Comparison of ENCODE assay signal across 26 cellular contexts in the genomic region with DNA sequence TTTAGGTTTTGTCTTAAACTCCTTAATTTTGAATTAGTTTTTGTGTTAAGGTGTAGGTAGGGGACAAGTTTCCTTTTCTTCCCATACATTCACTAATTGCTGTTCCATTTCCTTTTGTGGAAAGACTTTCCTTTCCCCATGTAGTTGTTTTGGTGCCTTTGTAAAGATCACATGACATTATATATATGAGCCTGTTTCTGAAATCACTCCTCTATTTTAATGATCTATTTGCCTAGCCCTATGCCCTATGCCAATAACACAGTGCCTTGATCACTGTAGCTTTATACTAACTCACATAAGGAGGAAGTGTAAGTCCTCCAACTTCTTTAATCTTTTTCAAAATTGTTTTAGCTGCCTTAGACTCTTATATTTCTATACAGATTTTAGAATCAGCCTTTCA.
DNase-seq lines count a peak whose midpoint lies in the region; ATAC-seq, FAIRE-seq and TF ChIP-seq lines count a peak whose summit lies in the region.
"Had no signal": no experiment of that assay in that cellular context is flagged by ENCODE, and none has a peak within 500 bp of the region (broad histone marks: within the 10 kb centered on the region; RNA-seq: fewer than 3 reads in every experiment).

No MANE protein-coding gene starts in this region.

- H3K79me2 ChIP-seq in GM23338 (replicated peaks; ENCODE audit: insufficient read depth) (no peaks in the 10 kb centered on the region), H1 (ENCODE audit: control insufficient read depth in 1 of 2, insufficient read depth in 2 of 2, low read length in 2 of 2) (no peaks in the 10 kb centered on the region)

- H3K79me1 ChIP-seq in H1 (ENCODE audit: low read depth, low read length), result no peaks in the 10 kb centered on the region

- TF ChIP-seq EP300 in H1 (IDR thresholded peaks at IDR 0.05; ENCODE audit: borderline replicate concordance in 1 of 2, low read depth in 2 of 2, low read length in 2 of 2), result no peak
- no peak for TF ChIP-seq EP300 in tibial nerve (IDR thresholded peaks at IDR 0.05)

- no peaks in the 10 kb centered on the region for H3K4me1 Mint-ChIP-seq in GM23338
- no peaks in the 10 kb centered on the region for H3K4me1 Mint-ChIP-seq in activated CD4-positive, alpha-beta memory T cell treated with anti-CD3 and anti-CD28 coated beads for 36 hours (ENCODE audit: low read depth)
- H3K4me1 Mint-ChIP-seq: CD14-positive monocyte; CD4-positive, alpha-beta memory T cell; CD4-positive, CD25-positive, alpha-beta regulatory T cell; CD8-positive, alpha-beta memory T cell had no signal

- DNase-seq in GM23338 (ENCODE audit: low spot score), result no peak
- no peak for DNase-seq in H1 (ENCODE audit: low read depth in 1 of 2, low spot score in 2 of 2)
- DNase-seq in mucosa of descending colon, result no peak
- DNase-seq in tibial nerve (ENCODE audit: low spot score in 2 of 2), result no peak
- no peak for DNase-seq in globus pallidus (ENCODE audit: low spot score)
- DNase-seq in activated CD4-positive, alpha-beta memory T cell treated with anti-CD3 and anti-CD28 coated beads for 36 hours, result no peak
- DNase-seq: 8988T; ACHN; BE2C; C1 segment of cervical spinal cord; CD4-positive, alpha-beta memory T cell; CD4-positive, CD25-positive, alpha-beta regulatory T cell; CD8-positive, alpha-beta memory T cell; COR-L47; DMS 273 treated with DMSO at 0.1 percent for 48 hours; DMS153; DMS53; DMS79; DND-41; EL; GDM1 had no signal

- H2AK5ac ChIP-seq in H1 (ENCODE audit: low read depth, low read length), result no peak overlapping the region

- no peak overlapping the region for H4K5ac ChIP-seq in H1 (ENCODE audit: insufficient read length, low read depth, low read length)

- no peak for TF ChIP-seq RAD21 in H1 (IDR thresholded peaks at IDR 0.05 in 1 of 2, conservative IDR thresholded peaks at IDR 0.05 in 1 of 2; ENCODE audit: low read depth in 2 of 2, low read length in 2 of 2)

- no peak overlapping the region for H3K4me3 ChIP-seq in GM23338
- no peak overlapping the region for H3K4me3 ChIP-seq in H1 (ENCODE audit: extremely low read depth in 1 of 4, insufficient read depth in 2 of 4, low read depth in 3 of 4, low read length in 4 of 4)
- no peak overlapping the region for H3K4me3 ChIP-seq in mucosa of descending colon
- no peak overlapping the region for H3K4me3 ChIP-seq in tibial nerve
- H3K4me3 ChIP-seq: BLaER1, GM12878 had no signal

- no peak overlapping the region for H2BK5ac ChIP-seq in H1 (ENCODE audit: low read depth, low read length)

- H3K4me1 ChIP-seq in GM23338 (ENCODE audit: insufficient read depth) (no peaks in the 10 kb centered on the region), H1 (replicated peaks in 1 of 4; ENCODE audit: control insufficient read depth in 3 of 4, insufficient read depth in 4 of 4, low read length in 3 of 4) (peaks cover 0 to 3% (median 0%) of the 10 kb centered on the region in 4 experiments; a peak in 1 of 7 replicates), mucosa of descending colon (ENCODE audit: low read depth) (no peaks in the 10 kb centered on the region), tibial nerve (no peaks in the 10 kb centered on the region)
- H3K4me1 ChIP-seq: BE2C, BLaER1 had no signal

- H3K27me3 ChIP-seq in GM23338 (ENCODE audit: insufficient read depth) (no peaks in the 10 kb centered on the region), H1 (replicated peaks in 1 of 4; ENCODE audit: control insufficient read depth in 3 of 4, extremely low read depth in 1 of 4, insufficient read depth in 3 of 4, low read length in 3 of 4) (peaks cover 0 to 1% (median 0%) of the 10 kb centered on the region in 4 experiments; a peak in 1 of 7 replicates), tibial nerve (no peaks in the 10 kb centered on the region)
- H3K27me3 ChIP-seq: BE2C, BLaER1 had no signal

- no peaks in the 10 kb centered on the region for H3K9me3 Mint-ChIP-seq in GM23338
- no peaks in the 10 kb centered on the region for H3K9me3 Mint-ChIP-seq in activated CD4-positive, alpha-beta memory T cell treated with anti-CD3 and anti-CD28 coated beads for 36 hours
- H3K9me3 Mint-ChIP-seq: CD14-positive monocyte; CD4-positive, alpha-beta memory T cell; CD4-positive, CD25-positive, alpha-beta regulatory T cell; CD8-positive, alpha-beta memory T cell had no signal

- H3K36me3 ChIP-seq in GM23338 (ENCODE audit: insufficient read depth) (no peaks in the 10 kb centered on the region), H1 (ENCODE audit: control insufficient read depth in 2 of 4, insufficient read depth in 4 of 4, low read length in 3 of 4) (no peaks in the 10 kb centered on the region), mucosa of descending colon (ENCODE audit: low read depth) (no peaks in the 10 kb centered on the region), tibial nerve (no peaks in the 10 kb centered on the region)
- H3K36me3 ChIP-seq: BE2C, BLaER1 had no signal

- TF ChIP-seq POLR2A in H1 (IDR thresholded peaks at IDR 0.05; ENCODE audit: control extremely low read depth in 1 of 2, low read depth in 2 of 2, low read length in 2 of 2) (no peak), tibial nerve (IDR thresholded peaks at IDR 0.05) (no peak)

- H3K14ac ChIP-seq in H1 (ENCODE audit: insufficient read length), result no peak overlapping the region

- H3K9ac ChIP-seq in H1 (replicated peaks in 1 of 4; ENCODE audit: extremely low read depth in 1 of 4, low read depth in 3 of 4, low read length in 3 of 4), result no peak overlapping the region
- H3K9ac ChIP-seq: BLaER1 had no signal

- H3K36me3 Mint-ChIP-seq in GM23338 (ENCODE audit: low read depth), result no peaks in the 10 kb centered on the region
- H3K36me3 Mint-ChIP-seq in activated CD4-positive, alpha-beta memory T cell treated with anti-CD3 and anti-CD28 coated beads for 36 hours, result no peaks in the 10 kb centered on the region
- H3K36me3 Mint-ChIP-seq: CD14-positive monocyte; CD4-positive, alpha-beta memory T cell; CD4-positive, CD25-positive, alpha-beta regulatory T cell; CD8-positive, alpha-beta memory T cell had no signal

- no peak overlapping the region for H3K18ac ChIP-seq in H1 (ENCODE audit: extremely low read depth, low read length)

- no peaks in the 10 kb centered on the region for H3K27me3 Mint-ChIP-seq in GM23338 (ENCODE audit: insufficient read depth, low read depth, poor library complexity)
- H3K27me3 Mint-ChIP-seq in activated CD4-positive, alpha-beta memory T cell treated with anti-CD3 and anti-CD28 coated beads for 36 hours, result peaks cover 2% of the 10 kb centered on the region
- H3K27me3 Mint-ChIP-seq: CD8-positive, alpha-beta memory T cell had no signal

- CTCF ChIA-PET in H1 (lab: Charles Lee; ENCODE audit: partially characterized antibody), result no interaction called here
- CTCF ChIA-PET in activated CD4-positive, alpha-beta memory T cell treated with anti-CD3 and anti-CD28 coated beads for 36 hours (lab: Charles Lee), result no interaction called here

- no peak overlapping the region for H3K23ac ChIP-seq in H1 (ENCODE audit: insufficient read length)

- H3F3A ChIP-seq in GM23338 (replicated peaks; ENCODE audit: low read depth), result no peaks in the 10 kb centered on the region

- no peak overlapping the region for H3K56ac ChIP-seq in H1 (replicated peaks; ENCODE audit: insufficient read length, low read depth, low read length)

- H2BK120ac ChIP-seq in H1 (replicated peaks; ENCODE audit: low read depth, low read length), result no peak overlapping the region

- ATAC-seq in GM23338 (no peak), mucosa of descending colon (peak; percentile 54)
- ATAC-seq: GM12878 had no signal

- no peak overlapping the region for H2BK12ac ChIP-seq in H1 (ENCODE audit: low read depth, low read length)

- H3K4me2 ChIP-seq in GM23338, result no peak overlapping the region
- H3K4me2 ChIP-seq in H1 (ENCODE audit: insufficient read depth in 1 of 2, low read depth in 2 of 2, low read length in 2 of 2), result no peak overlapping the region
- H3K4me2 ChIP-seq: BLaER1 had no signal

- no peak for FAIRE-seq in H1 (lab: Jason Lieb, UNC)
- FAIRE-seq: A204.1, GM12878, GM19239 had no signal

- no peak overlapping the region for H4K91ac ChIP-seq in H1 (replicated peaks; ENCODE audit: insufficient read length, low read length)

- no peak overlapping the region for H4K8ac ChIP-seq in H1 (ENCODE audit: extremely low read depth, insufficient read depth, low read length)

- H4K20me1 ChIP-seq in GM23338 (replicated peaks; ENCODE audit: insufficient read depth) (no peaks in the 10 kb centered on the region), H1 (replicated peaks in 1 of 2; ENCODE audit: control insufficient read depth in 1 of 2, insufficient read depth in 2 of 2, low read length in 2 of 2) (no peaks in the 10 kb centered on the region)
- H4K20me1 ChIP-seq: BLaER1 had no signal

- peak overlapping the region; percentile 61; the same call in 1 of the 2 replicates for H2AFZ ChIP-seq in GM23338
- 0 out of 2 replicates have a peak overlapping the region, but pooled peaks have one; percentile 14 for H2AFZ ChIP-seq in H1 (ENCODE audit: low read length)

- TF ChIP-seq CTCF in GM23338 (conservative IDR thresholded peaks at IDR 0.05; ENCODE audit: low read depth in 2 of 2) (no peak), H1 (IDR thresholded peaks at IDR 0.05; ENCODE audit: control extremely low read depth in 1 of 3, insufficient read depth in 1 of 3, low read depth in 1 of 3, low read length in 3 of 3) (no peak), mucosa of descending colon (IDR thresholded peaks at IDR 0.05) (no peak), tibial nerve (IDR thresholded peaks at IDR 0.05) (no peak)

- H3K27ac ChIP-seq in GM23338 (ENCODE audit: low read depth) (no peak overlapping the region), H1 (ENCODE audit: low read depth, low read length) (no peak overlapping the region), tibial nerve (no peak overlapping the region)
- H3K27ac ChIP-seq: BLaER1 had no signal

- intact Hi-C loops in mucosa of descending colon (cut with DNase I, micrococcal nuclease), result no loop called here
- intact Hi-C loops in activated CD4-positive, alpha-beta memory T cell treated with anti-CD3 and anti-CD28 coated beads for 36 hours (cut with micrococcal nuclease), result no loop called here

- no peak overlapping the region for H2BK15ac ChIP-seq in H1 (ENCODE audit: low read length)

- no peak overlapping the region for H3K4me3 Mint-ChIP-seq in GM23338
- H3K4me3 Mint-ChIP-seq in activated CD4-positive, alpha-beta memory T cell treated with anti-CD3 and anti-CD28 coated beads for 36 hours, result no peak overlapping the region
- H3K4me3 Mint-ChIP-seq: CD14-positive monocyte; CD4-positive, alpha-beta memory T cell; CD4-positive, CD25-positive, alpha-beta regulatory T cell; CD8-positive, alpha-beta memory T cell had no signal

- no peaks in the 10 kb centered on the region for H3K23me2 ChIP-seq in H1 (ENCODE audit: low read depth, low read length)

- H3K4ac ChIP-seq in H1 (replicated peaks; ENCODE audit: insufficient read length, low read depth, low read length), result no peak overlapping the region

- no peak overlapping the region for H2BK20ac ChIP-seq in H1 (ENCODE audit: low read length)

- no peak overlapping the region; the same call in 1 of the 2 replicates for H3K27ac Mint-ChIP-seq in GM23338
- no peak overlapping the region for H3K27ac Mint-ChIP-seq in activated CD4-positive, alpha-beta memory T cell treated with anti-CD3 and anti-CD28 coated beads for 36 hours
- H3K27ac Mint-ChIP-seq: CD14-positive monocyte; CD4-positive, alpha-beta memory T cell; CD4-positive, CD25-positive, alpha-beta regulatory T cell; CD8-positive, alpha-beta memory T cell had no signal

- POLR2A ChIA-PET in H1 (lab: Charles Lee; ENCODE audit: partially characterized antibody), result no interaction called here
- POLR2A ChIA-PET in activated CD4-positive, alpha-beta memory T cell treated with anti-CD3 and anti-CD28 coated beads for 36 hours (lab: Charles Lee), result no interaction called here

- H3K9me3 ChIP-seq in H1 (ENCODE audit: insufficient read depth in 2 of 2, low read depth in 1 of 2, low read length in 1 of 2) (no peaks in the 10 kb centered on the region), mucosa of descending colon (no peaks in the 10 kb centered on the region), tibial nerve (no peaks in the 10 kb centered on the region)
- H3K9me3 ChIP-seq: BE2C, BLaER1 had no signal

- no peaks in the 10 kb centered on the region for H3K9me2 ChIP-seq in GM23338 (ENCODE audit: insufficient read depth)
